Comparison of ENCODE assay signal across 8 cellular contexts in genomic region chr5:43120720-43121564, GRCh38. TPM values are rescaled to one million over a fixed set of nuclear protein-coding genes. Genes with fewer than 3 reads are reported as not detected.
A peak's percentile ranks its signal among the peaks of the same experiment; 100 is the strongest.
DNase-seq lines count a peak whose midpoint lies in the region; ATAC-seq, FAIRE-seq and TF ChIP-seq lines count a peak whose summit lies in the region.

A gene with protein sequence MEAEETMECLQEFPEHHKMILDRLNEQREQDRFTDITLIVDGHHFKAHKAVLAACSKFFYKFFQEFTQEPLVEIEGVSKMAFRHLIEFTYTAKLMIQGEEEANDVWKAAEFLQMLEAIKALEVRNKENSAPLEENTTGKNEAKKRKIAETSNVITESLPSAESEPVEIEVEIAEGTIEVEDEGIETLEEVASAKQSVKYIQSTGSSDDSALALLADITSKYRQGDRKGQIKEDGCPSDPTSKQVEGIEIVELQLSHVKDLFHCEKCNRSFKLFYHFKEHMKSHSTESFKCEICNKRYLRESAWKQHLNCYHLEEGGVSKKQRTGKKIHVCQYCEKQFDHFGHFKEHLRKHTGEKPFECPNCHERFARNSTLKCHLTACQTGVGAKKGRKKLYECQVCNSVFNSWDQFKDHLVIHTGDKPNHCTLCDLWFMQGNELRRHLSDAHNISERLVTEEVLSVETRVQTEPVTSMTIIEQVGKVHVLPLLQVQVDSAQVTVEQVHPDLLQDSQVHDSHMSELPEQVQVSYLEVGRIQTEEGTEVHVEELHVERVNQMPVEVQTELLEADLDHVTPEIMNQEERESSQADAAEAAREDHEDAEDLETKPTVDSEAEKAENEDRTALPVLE (plus strand): TSS chr5:43120914. CDS start chr5:43122054, 1,140 bp downstream.

- H3K27ac ChIP-seq in adrenal gland (peak within 1 kb of the TSS; percentile 95 to 100 (median 99)), heart right ventricle (peak within 1 kb of the TSS; percentile 86 to 100 (median 97)), upper lobe of right lung (peak within 1 kb of the TSS; percentile 94)

- peak within 1 kb of the TSS; percentile 89 to 91 for H3K27ac Mint-ChIP-seq in T-cell

- intact Hi-C loops in adrenal gland (cut with DNase I) (no loop called here), heart right ventricle (cut with DNase I) (loop anchor here in 6 of 10 donors (2.0 to 10.0 kb wide), 8 partner anchors 16 to 1216 kb away; partner anchors contain the start of genes HMGCS1 (in 5 of the 6), NIM1K (in 1 of the 6) and RIMOC1 (in 1 of the 6)), posterior vena cava (cut with DNase I) (loop anchor here in 1 of 2 donors (10.0 kb wide), 1 partner anchor 194 kb away; the partner anchor contains the start of gene HMGCS1), upper lobe of right lung (cut with DNase I) (no loop called here)

- no peaks in the 10 kb centered on the region for H3K27me3 ChIP-seq in adrenal gland
- H3K27me3 ChIP-seq in heart right ventricle = no peaks in the 10 kb centered on the region
- no peaks in the 10 kb centered on the region for H3K27me3 ChIP-seq in upper lobe of right lung

- H3K4me1 ChIP-seq in adrenal gland (replicated peaks in 1 of 2) (peaks cover 11 to 33% of the 10 kb centered on the region in 2 donors), heart right ventricle (peaks cover 3 to 56% (median 29%) of the 10 kb centered on the region in 9 donors), upper lobe of right lung (peaks cover 18% of the 10 kb centered on the region)

- H3K36me3 ChIP-seq in adrenal gland (replicated peaks in 1 of 2) = peaks cover 0 to 14% of the 10 kb centered on the region in 2 donors
- H3K36me3 ChIP-seq in heart right ventricle = peaks cover 0 to 31% (median 8%) of the 10 kb centered on the region in 9 donors
- peaks cover 32% of the 10 kb centered on the region for H3K36me3 ChIP-seq in upper lobe of right lung

- H3K9me3 ChIP-seq in adrenal gland (replicated peaks in 1 of 3) (no peaks in the 10 kb centered on the region), heart right ventricle (no peaks in the 10 kb centered on the region), upper lobe of right lung (no peaks in the 10 kb centered on the region)

- H3K27me3 Mint-ChIP-seq in T-cell = no peaks in the 10 kb centered on the region

- WGBS in adrenal gland, 4 donors = 0 to 1% (median 1%) methylated on average over 21 to 83 of the region's 83 CpGs
- WGBS in heart right ventricle, 2 donors = 0 to 1% methylated on average over 80 to 83 of the region's 83 CpGs

- peak; percentile 100 for FAIRE-seq in GM12891 (lab: Jason Lieb, UNC)

- H3K4me3 ChIP-seq in adrenal gland = peak within 1 kb of the TSS in 3 of 4 donors; percentile 27 to 91 (median 80)
- H3K4me3 ChIP-seq in heart right ventricle = peak within 1 kb of the TSS; percentile 73 to 97 (median 88)
- peak within 1 kb of the TSS; percentile 81 for H3K4me3 ChIP-seq in upper lobe of right lung

- POLR2A ChIA-PET in T-cell (lab: Charles Lee) = interaction anchor here (0.6 to 2.7 kb wide), 28 partner anchors 12 to 1249 kb away, joined by 3 to 25 read pairs (median 6); partner anchors contain the start of genes ANXA2R (in 1 of the 2), HMGCS1 (in 1 of the 2) and TMEM267 (in 1 of the 2)

- TF ChIP-seq CTCF in adrenal gland (IDR thresholded peaks at IDR 0.05) = peak in 1 of 6 experiments; percentile 20
- no peak for TF ChIP-seq CTCF in heart right ventricle (IDR thresholded peaks at IDR 0.05)
- TF ChIP-seq CTCF in upper lobe of right lung (IDR thresholded peaks at IDR 0.05) = no peak

- peak within 1 kb of the TSS; percentile 86 to 92 (median 90) for H3K4me3 Mint-ChIP-seq in T-cell

- ATAC-seq in HG02840 (IDR thresholded peaks at IDR 0.05; ENCODE audit: low FRiP score, unreplicated experiment) (peak; percentile 94), T-cell (replicated peaks in 1 of 4) (peak; percentile 87 to 92 (median 89)), heart right ventricle (peak; percentile 98 to 100 (median 99)), upper lobe of right lung (peak; percentile 97)

- peak; percentile 89 for DNase-seq in GM12891 (ENCODE audit: insufficient read length, low spot score)
- DNase-seq in NCI-H1436 treated with DMSO at 0.1 percent for 48 hours (lab: John Stamatoyannopoulos, UW) = peak; percentile 83
- DNase-seq in T-cell = peak; percentile 93 to 99 (median 97)
- peak; percentile 95 to 98 (median 97) for DNase-seq in adrenal gland
- peak; percentile 95 to 97 for DNase-seq in heart right ventricle
- peak; percentile 99 for DNase-seq in posterior vena cava (ENCODE audit: low spot score)
- peak; percentile 99 for DNase-seq in upper lobe of right lung

- H3K4me1 Mint-ChIP-seq in T-cell = peaks cover 31 to 39% (median 34%) of the 10 kb centered on the region in 3 donors

- CTCF ChIA-PET in T-cell (lab: Charles Lee) = interaction anchor here (0.6 to 9.0 kb wide), 33 partner anchors 9 to 437 kb away, joined by 3 to 109 read pairs (median 6); partner anchors contain the start of genes TMEM267 (in 2 of the 2) and HMGCS1 (in 1 of the 2)

- H3K36me3 Mint-ChIP-seq in T-cell = peaks cover 18% of the 10 kb centered on the region

- peak; percentile 83 for TF ChIP-seq POLR2A in GM12891 (IDR thresholded peaks at IDR 0.05; ENCODE audit: low read depth, low read length)
- peak; percentile 27 to 38 for TF ChIP-seq POLR2A in adrenal gland (IDR thresholded peaks at IDR 0.05)

- no peaks in the 10 kb centered on the region for H3K9me3 Mint-ChIP-seq in T-cell

TF ChIP-seq in GM12891, 5 proteins besides CTCF, POLR2A, EP300 and RAD21:
- TF ChIP-seq POU2F2 (IDR thresholded peaks at IDR 0.05; ENCODE audit: low read depth, low read length) (no peak; the same call in 1 of the 2 replicates), POLR2AphosphoS5 (IDR thresholded peaks at IDR 0.05; ENCODE audit: low read depth, low read length) (peak; percentile 93), PAX5 (IDR thresholded peaks at IDR 0.05; ENCODE audit: insufficient read depth, low read length, severe bottlenecking) (no peak), SPI1 (IDR thresholded peaks at IDR 0.05; ENCODE audit: low read depth, low read length) (no peak), TAF1 (IDR thresholded peaks at IDR 0.05; ENCODE audit: low read depth, low read length) (peak; percentile 38; the same call in 1 of the 2 replicates)
TF ChIP-seq in GM12891: peak in this region for 2.

RNA-seq across cellular contexts. Expression of the gene that starts here (rescaled TPM):
- polyA plus RNA-seq in GM12891 (2012; ENCODE audit: low read depth, missing spikeins) = 15.1 TPM
- total RNA-seq in T-cell (10 to 100 TPM; 62.0 to 71.9 (median 67.5) TPM), adrenal gland (10 to 100 TPM; 11.8 to 38.3 (median 26.6) TPM), heart right ventricle (10 to 100 TPM; 13.4 to 20.6 (median 16.8) TPM), posterior vena cava (10 to 100 TPM; 36.0 to 37.8 TPM), upper lobe of right lung (26.9 TPM)
- polyA plus RNA-seq in adrenal gland (10 to 100 TPM; 32.1 to 60.9 (median 50.2) TPM), heart right ventricle (10 to 100 TPM in 1 of 2 donors, 1 to 10 TPM in 1; 9.5 to 40.5 TPM)

Comparison
In these comparisons a context has a peak if more than half of its experiments do, and no peak if none do; other contexts are left out.
1. Peak in every context shown above with its lines: DNase-seq, ATAC-seq, H3K4me3 ChIP-seq and H3K27ac ChIP-seq.
2. intact Hi-C loops: an anchor here in heart right ventricle (2.0 to 10.0 kb wide); none called in adrenal gland and upper lobe of right lung.